8 cellular contexts compared by ENCODE assay signal in genomic region chr16:10868562-10869469, GRCh38. TPM values are rescaled to one million over a fixed set of nuclear protein-coding genes. Genes with fewer than 3 reads are reported as not detected.
DNase-seq lines count a peak whose midpoint lies in the region; ATAC-seq and TF ChIP-seq lines count a peak whose summit lies in the region.

No MANE protein-coding gene starts in this region.

- H3K9me3 ChIP-seq in BE2C (no peaks in the 10 kb centered on the region), ovary (no peaks in the 10 kb centered on the region)

- TF ChIP-seq CTCF in BE2C (IDR thresholded peaks at IDR 0.05; ENCODE audit: low read depth, low read length) (no peak), ovary (IDR thresholded peaks at IDR 0.05) (no peak)

- H3K4me1 ChIP-seq in BE2C, result no peaks in the 10 kb centered on the region
- H3K4me1 ChIP-seq in ovary (ENCODE audit: insufficient read depth), result peaks cover 2% of the 10 kb centered on the region

- peak; percentile 34 for ATAC-seq in GM21381 (IDR thresholded peaks at IDR 0.05; ENCODE audit: unreplicated experiment)

- no peak for TF ChIP-seq POLR2A in ovary (IDR thresholded peaks at IDR 0.05)

- DNase-seq in CMK (ENCODE audit: low read depth), result peak; percentile 55
- peak; percentile 91 for DNase-seq in NOMO-1 treated with DMSO at 0.1 percent for 48 hours (lab: John Stamatoyannopoulos, UW; ENCODE audit: unreplicated experiment)
- DNase-seq in NCI-H146 treated with DMSO at 0.1 percent for 48 hours (lab: John Stamatoyannopoulos, UW; ENCODE audit: unreplicated experiment), result no peak
- DNase-seq in BE2C, result no peak
- DNase-seq in HPDE6-E6E7 (ENCODE audit: extremely low spot score), result no peak
- DNase-seq in ovary, result no peak

- no peak overlapping the region for H3K4me3 ChIP-seq in BE2C (ENCODE audit: low read depth, low read length)
- no peak overlapping the region for H3K4me3 ChIP-seq in ovary

- H3K27me3 ChIP-seq in layer of hippocampus (ENCODE audit: control insufficient read depth, insufficient read depth, low read length) (no peaks in the 10 kb centered on the region), BE2C (peaks cover 5% of the 10 kb centered on the region), ovary (no peaks in the 10 kb centered on the region)

- H3K36me3 ChIP-seq in BE2C (no peaks in the 10 kb centered on the region), ovary (no peaks in the 10 kb centered on the region)

- TF ChIP-seq EP300 in ovary (IDR thresholded peaks at IDR 0.05), result no peak

- WGBS in ovary, 3 donors, result 30 to 36% (median 32%) methylated on average over 14 of the region's 14 CpGs

- H3K27ac ChIP-seq in layer of hippocampus (ENCODE audit: low read depth, low read length), result peak overlapping the region; percentile 35
- H3K27ac ChIP-seq in ovary, result no peak overlapping the region

- intact Hi-C loops in ovary (cut with DNase I), result no loop called here

RNA-seq across cellular contexts. Expression of gene CIITA, which starts 8.2 kb away (rescaled TPM):
- 1.8 TPM for polyA plus RNA-seq in BE2C (2012; ENCODE audit: insufficient read depth, insufficient read length, low read depth)
- total RNA-seq in ovary, result 10 to 100 TPM in 3 of 7 donors, 1 to 10 TPM in 4; 2.9 to 19.9 (median 7.2) TPM
- polyA plus RNA-seq in ovary, result 10 to 100 TPM in 1 of 2 donors, 1 to 10 TPM in 1; 3.8 to 17.8 TPM

RNA-seq across cellular contexts. Expression of gene TVP23A, which starts 50.2 kb away (rescaled TPM):
- polyA plus RNA-seq in BE2C (2012; ENCODE audit: insufficient read depth, insufficient read length, low read depth), result 1.5 TPM
- total RNA-seq in ovary, result 10 to 100 TPM in 1 of 7 donors, 1 to 10 TPM in 6; 3.5 to 17.1 (median 8.2) TPM
- 10 to 100 TPM in 1 of 2 donors, 1 to 10 TPM in 1; 3.2 to 15.3 TPM for polyA plus RNA-seq in ovary

Comparison
In these comparisons a context has a peak if more than half of its experiments do, and no peak if none do; other contexts are left out.
1. DNase-seq: peak in CMK (single experiment) and NOMO-1 treated with DMSO at 0.1 percent for 48 hours (single experiment); none in NCI-H146 treated with DMSO at 0.1 percent for 48 hours (single experiment), BE2C (single experiment), HPDE6-E6E7 (single experiment) and ovary (0 of 5).